ENCODE assay signal across 8 cellular contexts in genomic region chr3:15098503-15099363, GRCh38. TPM values are rescaled to one million over a fixed set of nuclear protein-coding genes. Genes with fewer than 3 reads are reported as not detected.
DNase-seq lines count a peak whose midpoint lies in the region; ATAC-seq and TF ChIP-seq lines count a peak whose summit lies in the region.

Gene RBSN (minus strand): TSS chr3:15099148. CDS start chr3:15096120, 3,028 bp downstream.

- H3K4me1 ChIP-seq in GM23248 (ENCODE audit: insufficient read depth) (peaks cover 14% of the 10 kb centered on the region), Karpas-422 (ENCODE audit: low read length) (peaks cover 20% of the 10 kb centered on the region)

- H3K36me3 ChIP-seq in GM23248 (ENCODE audit: low read depth) (peaks cover 23% of the 10 kb centered on the region), Karpas-422 (ENCODE audit: insufficient read depth, low read length) (peaks cover 20% of the 10 kb centered on the region)

- TF ChIP-seq CTCF in RWPE1 (conservative IDR thresholded peaks at IDR 0.05; ENCODE audit: low read depth) (no peak), fibroblast of mammary gland (conservative IDR thresholded peaks at IDR 0.05; ENCODE audit: control insufficient read depth, insufficient read depth, low read depth, low read length) (no peak)

- H3K9ac ChIP-seq in GM23248 (peak within 1 kb of the TSS; percentile 98), Karpas-422 (ENCODE audit: low read length) (peak within 1 kb of the TSS; percentile 89)

- no peaks in the 10 kb centered on the region for H3K9me3 Mint-ChIP-seq in activated T-helper 2 cell treated with anti-CD3 and anti-CD28 coated beads, Interferon-gamma antibody, Interleukin-2, Interleukin-4, amounts not matched to agents 10 μg/mL and 5 μg/mL and 100 μg/mL, durations not matched to agents 14 hours and 24 hours and 36 hours
- H3K9me3 Mint-ChIP-seq in naive thymus-derived CD8-positive, alpha-beta T cell = peaks cover 0 to 2% (median 0%) of the 10 kb centered on the region in 9 donors
- H3K9me3 Mint-ChIP-seq in stimulated activated naive B cell treated with anti-CD40 and anti-IgM and Interleukin-4, amounts not matched to agents 10 μg/mL and 1 μg/mL and 100 μg/mL, for 72 hours = no peaks in the 10 kb centered on the region

- ATAC-seq in naive thymus-derived CD8-positive, alpha-beta T cell = peak; percentile 76 to 79
- ATAC-seq in stimulated activated naive B cell treated with anti-CD40 and anti-IgM and Interleukin-4, amounts not matched to agents 10 μg/mL and 1 μg/mL and 100 μg/mL, for 72 hours (replicated peaks) = peak; percentile 83 to 84

- intact Hi-C loops in activated T-helper 2 cell treated with anti-CD3 and anti-CD28 coated beads, Interferon-gamma antibody, Interleukin-2, Interleukin-4, amounts not matched to agents 10 μg/mL and 5 μg/mL and 100 μg/mL, durations not matched to agents 14 hours and 24 hours and 36 hours (cut with micrococcal nuclease) = loop anchor here (1.0 to 5.0 kb wide), 7 partner anchors 33 to 694 kb away; partner anchors contain the start of genes CAPN7, CCDC174 and MRPS25

- peak within 1 kb of the TSS; percentile 83 for H3K4me2 ChIP-seq in GM23248 (ENCODE audit: unreplicated experiment)
- H3K4me2 ChIP-seq in Karpas-422 (ENCODE audit: low read depth, low read length, poor library complexity, severe bottlenecking) = peak within 1 kb of the TSS; percentile 92

- peak within 1 kb of the TSS; percentile 94 for H3K27ac Mint-ChIP-seq in activated T-helper 2 cell treated with anti-CD3 and anti-CD28 coated beads, Interferon-gamma antibody, Interleukin-2, Interleukin-4, amounts not matched to agents 10 μg/mL and 5 μg/mL and 100 μg/mL, durations not matched to agents 14 hours and 24 hours and 36 hours
- H3K27ac Mint-ChIP-seq in naive thymus-derived CD8-positive, alpha-beta T cell = peak within 1 kb of the TSS; percentile 87 to 98 (median 96)
- H3K27ac Mint-ChIP-seq in stimulated activated naive B cell treated with anti-CD40 and anti-IgM and Interleukin-4, amounts not matched to agents 10 μg/mL and 1 μg/mL and 100 μg/mL, for 72 hours = peak within 1 kb of the TSS; percentile 95

- peak within 1 kb of the TSS; percentile 98 for H3K4me3 ChIP-seq in GM23248
- peak within 1 kb of the TSS; percentile 90 for H3K4me3 ChIP-seq in Karpas-422 (ENCODE audit: low read length)
- H3K4me3 ChIP-seq in fibroblast of mammary gland (ENCODE audit: control insufficient read depth, low read depth, low read length) = peak within 1 kb of the TSS; percentile 85

- POLR2A ChIA-PET in RWPE1 (lab: Yijun Ruan, JAX; ENCODE audit: low non-redundant PET) = no interaction called here
- POLR2A ChIA-PET in naive thymus-derived CD8-positive, alpha-beta T cell (lab: Charles Lee) = interaction anchor here (0.6 to 3.3 kb wide), 14 partner anchors 7 to 920 kb away, joined by 3 to 22 read pairs (median 4); partner anchors contain the start of genes CAPN7, CCDC174, LSM3 and MRPS25

- peaks cover 22% of the 10 kb centered on the region for H3K36me3 Mint-ChIP-seq in activated T-helper 2 cell treated with anti-CD3 and anti-CD28 coated beads, Interferon-gamma antibody, Interleukin-2, Interleukin-4, amounts not matched to agents 10 μg/mL and 5 μg/mL and 100 μg/mL, durations not matched to agents 14 hours and 24 hours and 36 hours (ENCODE audit: low read depth)
- H3K36me3 Mint-ChIP-seq in naive thymus-derived CD8-positive, alpha-beta T cell = peaks cover 0 to 31% (median 20%) of the 10 kb centered on the region in 3 donors
- H3K36me3 Mint-ChIP-seq in stimulated activated naive B cell treated with anti-CD40 and anti-IgM and Interleukin-4, amounts not matched to agents 10 μg/mL and 1 μg/mL and 100 μg/mL, for 72 hours = peaks cover 6 to 26% of the 10 kb centered on the region in 2 donors

- peaks cover 2% of the 10 kb centered on the region for H3K27me3 Mint-ChIP-seq in activated T-helper 2 cell treated with anti-CD3 and anti-CD28 coated beads, Interferon-gamma antibody, Interleukin-2, Interleukin-4, amounts not matched to agents 10 μg/mL and 5 μg/mL and 100 μg/mL, durations not matched to agents 14 hours and 24 hours and 36 hours (ENCODE audit: low read depth)
- peaks cover 0 to 9% (median 2%) of the 10 kb centered on the region in 5 donors for H3K27me3 Mint-ChIP-seq in naive thymus-derived CD8-positive, alpha-beta T cell
- peaks cover 17 to 24% of the 10 kb centered on the region in 2 donors for H3K27me3 Mint-ChIP-seq in stimulated activated naive B cell treated with anti-CD40 and anti-IgM and Interleukin-4, amounts not matched to agents 10 μg/mL and 1 μg/mL and 100 μg/mL, for 72 hours

- H3K27ac ChIP-seq in GM23248 = peak within 1 kb of the TSS; percentile 87
- peak within 1 kb of the TSS; percentile 38 for H3K27ac ChIP-seq in Karpas-422 (ENCODE audit: low read length)
- peak within 1 kb of the TSS; percentile 74 for H3K27ac ChIP-seq in RWPE1

- no peaks in the 10 kb centered on the region for H4K20me1 ChIP-seq in GM23248 (ENCODE audit: insufficient read depth)
- no peaks in the 10 kb centered on the region for H4K20me1 ChIP-seq in Karpas-422 (ENCODE audit: insufficient read depth, low read depth, low read length)

- DNase-seq in Daoy (ENCODE audit: low read depth) (peak; percentile 94), GM23248 (peak; percentile 99), Karpas-422 (peak; percentile 99), RWPE1 (ENCODE audit: low spot score) (peak; percentile 87), fibroblast of mammary gland (ENCODE audit: low read depth) (peak; percentile 89)
- peak; percentile 96 for DNase-seq in activated T-helper 2 cell treated with anti-CD3 and anti-CD28 coated beads, Interferon-gamma antibody, Interleukin-2, Interleukin-4, amounts not matched to agents 10 μg/mL and 5 μg/mL and 100 μg/mL, durations not matched to agents 14 hours and 24 hours and 36 hours (ENCODE audit: low spot score)
- peak; percentile 89 to 98 (median 95) for DNase-seq in naive thymus-derived CD8-positive, alpha-beta T cell
- peak; percentile 97 for DNase-seq in stimulated activated naive B cell treated with anti-CD40 and anti-IgM and Interleukin-4, amounts not matched to agents 10 μg/mL and 1 μg/mL and 100 μg/mL, for 72 hours

- in situ Hi-C loops in GM23248 (cut with MboI) = no loop called here

- no peaks in the 10 kb centered on the region for H3K9me2 ChIP-seq in GM23248 (ENCODE audit: insufficient read depth)
- H3K9me2 ChIP-seq in Karpas-422 (replicated peaks; ENCODE audit: insufficient read depth, low read length) = no peaks in the 10 kb centered on the region

- CTCF ChIA-PET in RWPE1 (lab: Yijun Ruan, JAX) = interaction anchor here (0.6 kb wide), 1 partner anchor 9 kb away, joined by 5 read pairs; no protein-coding TSS in a partner anchor

- H2AFZ ChIP-seq in GM23248 = peak within 1 kb of the TSS; percentile 99
- peak within 1 kb of the TSS; percentile 74 for H2AFZ ChIP-seq in Karpas-422 (ENCODE audit: low read length)

- 1% methylated on average over 62 to 72 of the region's 72 CpGs for WGBS in GM23248 (ENCODE audit: low coverage in 1 of 2, low lambda C conversion rate in 2 of 2, missing lambda C conversion rate in 2 of 2), 2 experiments

- H3K27me3 ChIP-seq in GM23248 (replicated peaks; ENCODE audit: insufficient read depth) (no peaks in the 10 kb centered on the region), Karpas-422 (ENCODE audit: low read length) (no peaks in the 10 kb centered on the region)

- peaks cover 12% of the 10 kb centered on the region for H3K4me1 Mint-ChIP-seq in activated T-helper 2 cell treated with anti-CD3 and anti-CD28 coated beads, Interferon-gamma antibody, Interleukin-2, Interleukin-4, amounts not matched to agents 10 μg/mL and 5 μg/mL and 100 μg/mL, durations not matched to agents 14 hours and 24 hours and 36 hours (ENCODE audit: low read depth)
- H3K4me1 Mint-ChIP-seq in naive thymus-derived CD8-positive, alpha-beta T cell = peaks cover 14 to 38% (median 29%) of the 10 kb centered on the region in 4 donors
- peaks cover 11 to 24% of the 10 kb centered on the region in 2 donors for H3K4me1 Mint-ChIP-seq in stimulated activated naive B cell treated with anti-CD40 and anti-IgM and Interleukin-4, amounts not matched to agents 10 μg/mL and 1 μg/mL and 100 μg/mL, for 72 hours

- peak within 1 kb of the TSS; percentile 91 for H3K4me3 Mint-ChIP-seq in activated T-helper 2 cell treated with anti-CD3 and anti-CD28 coated beads, Interferon-gamma antibody, Interleukin-2, Interleukin-4, amounts not matched to agents 10 μg/mL and 5 μg/mL and 100 μg/mL, durations not matched to agents 14 hours and 24 hours and 36 hours (ENCODE audit: low read depth)
- peak within 1 kb of the TSS; percentile 89 to 99 (median 94) for H3K4me3 Mint-ChIP-seq in naive thymus-derived CD8-positive, alpha-beta T cell
- H3K4me3 Mint-ChIP-seq in stimulated activated naive B cell treated with anti-CD40 and anti-IgM and Interleukin-4, amounts not matched to agents 10 μg/mL and 1 μg/mL and 100 μg/mL, for 72 hours = peak within 1 kb of the TSS; percentile 94 to 96

- H3K79me2 ChIP-seq in GM23248 (ENCODE audit: insufficient read depth) = peaks cover 36% of the 10 kb centered on the region
- H3K79me2 ChIP-seq in Karpas-422 (ENCODE audit: low read length) = peaks cover 29% of the 10 kb centered on the region

- 0 out of 2 replicates have a peak, but pooled peaks cover 3% of the 10 kb centered on the region for H3F3A ChIP-seq in GM23248 (ENCODE audit: insufficient read depth)

- no peaks in the 10 kb centered on the region for H3K9me3 ChIP-seq in GM23248 (ENCODE audit: low read depth)
- no peaks in the 10 kb centered on the region for H3K9me3 ChIP-seq in Karpas-422 (ENCODE audit: low read length)

RNA-seq across cellular contexts. Expression of gene RBSN, which starts in this region (rescaled TPM):
- 7.3 and 11.1 TPM in 2 replicates for total RNA-seq in Daoy (2014; rRNA removed; shearing (Covaris generic))
- total RNA-seq in GM23248 (2014; rRNA removed; shearing (Covaris generic)) = 23.9 and 35.0 TPM in 2 replicates
- 19.5 and 21.0 TPM in 2 replicates for polyA plus RNA-seq in GM23248 (2016; fragmentation: Nextera tagmentation; extraction: Ambion mirVana)
- 11.1 and 12.2 TPM in 2 replicates for total RNA-seq in Karpas-422 (2014; rRNA removed; shearing (Covaris generic); ENCODE audit: low replicate concordance)
- 11.3 and 13.0 TPM in 2 replicates for total RNA-seq in activated T-helper 2 cell treated with anti-CD3 and anti-CD28 coated beads, Interferon-gamma antibody, Interleukin-2, Interleukin-4, amounts not matched to agents 10 μg/mL and 5 μg/mL and 100 μg/mL, durations not matched to agents 14 hours and 24 hours and 36 hours
- total RNA-seq in naive thymus-derived CD8-positive, alpha-beta T cell = 10 to 100 TPM; 36.6 to 41.4 TPM
- 10 to 100 TPM; 16.3 to 20.3 (median 18.9) TPM for polyA plus RNA-seq in naive thymus-derived CD8-positive, alpha-beta T cell

Comparison
In these comparisons a context has a peak if more than half of its experiments do, and no peak if none do; other contexts are left out.
1. Peak in every context shown above with its lines: DNase-seq, ATAC-seq, H3K4me3 ChIP-seq and H3K27ac ChIP-seq.